In the genomic region with DNA sequence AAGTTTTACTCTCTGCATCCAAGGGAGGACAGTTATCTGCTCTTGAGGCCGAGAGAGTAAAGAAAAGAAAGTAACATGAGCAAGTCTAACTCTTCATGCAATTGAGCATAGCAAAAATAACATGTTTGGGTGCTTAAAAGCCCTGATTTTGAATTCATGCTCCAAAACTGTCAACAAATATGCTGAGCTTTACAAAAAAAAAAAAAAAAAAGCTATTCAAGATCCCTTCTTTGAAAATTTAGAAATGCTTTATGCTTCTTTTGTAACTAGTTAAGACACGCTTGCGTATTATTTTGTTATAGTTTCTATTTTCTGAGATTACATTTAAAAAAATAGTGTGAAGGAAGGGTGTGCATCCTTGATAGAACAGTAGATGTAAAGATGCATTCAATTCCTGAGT, we compare ENCODE assay signal across 8 cellular contexts.
"Had no signal": no experiment of that assay in that cellular context is flagged by ENCODE, and none has a peak within 500 bp of the region (broad histone marks: within the 10 kb centered on the region; RNA-seq: fewer than 3 reads in every experiment).

No MANE protein-coding gene starts in this region.

- ATAC-seq: GM12878 had no signal

- H3K4me3 ChIP-seq: GM12878 had no signal

- DNase-seq: GDM1, GF-D8 had no signal

- FAIRE-seq: G401.6, GM12878, GM12891, GM12892, GM18507, GM19239 had no signal
